26 cellular contexts compared by ENCODE assay signal in the genomic region with DNA sequence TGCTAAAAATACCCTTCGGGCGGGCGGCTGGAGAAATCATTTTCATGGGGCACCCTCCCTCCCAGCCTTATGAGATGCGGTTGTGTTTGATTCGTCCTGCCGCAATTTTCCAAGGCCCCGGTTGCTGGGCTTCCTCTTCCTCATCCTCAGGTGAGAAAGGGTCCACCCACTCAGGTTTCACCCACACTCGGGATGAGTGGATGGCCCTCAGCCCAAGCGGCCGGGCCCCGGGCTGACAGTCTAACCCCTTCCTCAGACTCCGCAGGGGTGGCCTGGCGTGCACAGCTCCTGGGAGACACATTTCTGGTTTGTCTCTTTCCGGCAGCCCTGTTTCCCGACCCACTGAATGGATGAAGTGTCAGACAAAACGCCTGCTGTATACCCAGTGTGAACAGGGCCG.
"Had no signal": no experiment of that assay in that cellular context is flagged by ENCODE, and none has a peak within 500 bp of the region (broad histone marks: within the 10 kb centered on the region; RNA-seq: fewer than 3 reads in every experiment).

No MANE protein-coding gene starts in this region.

- H3K4me1 ChIP-seq: stomach, thyroid gland, upper lobe of left lung, upper lobe of right lung had no signal

- H3K27me3 ChIP-seq: testis, thyroid gland, transverse colon, upper lobe of left lung, uterus, vagina had no signal

- H3K36me3 ChIP-seq: stomach, suprapubic skin, thoracic aorta, thyroid gland, tibial artery, tibial nerve, transverse colon, upper lobe of left lung, upper lobe of right lung, uterus, vagina had no signal

- H3K9me3 ChIP-seq: stomach, suprapubic skin, testis, thoracic aorta, thyroid gland, tibial artery, transverse colon, upper lobe of left lung, upper lobe of right lung, uterus, vagina had no signal

- H3K27ac ChIP-seq: stomach, suprapubic skin, testis, thoracic aorta, thyroid gland, tibial artery, tibial nerve, transverse colon, upper lobe of left lung, upper lobe of right lung, uterus, vagina had no signal

- H3K4me3 ChIP-seq: stomach, suprapubic skin, testis, thoracic aorta, thyroid gland, tibial artery, tibial nerve, transverse colon, upper lobe of left lung, upper lobe of right lung, uterus, vagina had no signal

- DNase-seq: stimulated activated CD4-positive, alpha-beta T cell treated with anti-CD3 and anti-CD28 coated beads, Interleukin-2, amount 100 ng/mL, for 48 hours; stimulated activated CD4-positive, alpha-beta T cell treated with anti-CD3 and anti-CD28 coated beads, Interleukin-4, amount 100 ng/mL, for 1 hour; stimulated activated CD4-positive, alpha-beta T cell treated with anti-CD3 and anti-CD28 coated beads, Interleukin-4, amount 100 ng/mL, for 24 hours; stimulated activated CD4-positive, alpha-beta T cell treated with anti-CD3 and anti-CD28 coated beads, Interleukin-4, amount 100 ng/mL, for 4 hours; stimulated activated CD8-positive, alpha-beta memory T cell treated with anti-CD3 and anti-CD28 coated beads, Interleukin-4, amount 100 ng/mL, for 48 hours; stimulated activated naive B cell treated with anti-CD40 and anti-IgM and Interleukin-4, amounts not matched to agents 10 μg/mL and 1 μg/mL and 100 μg/mL, for 72 hours; stimulated activated naive CD4-positive, alpha-beta T cell; stimulated activated naive CD4-positive, alpha-beta T cell treated with Interleukin-2 at 50 U/mL for 16 hours; stimulated activated naive CD8-positive, alpha-beta T cell treated with anti-CD3 and anti-CD28 coated beads, Interleukin-15, amount 100 ng/mL, for 72 hours; stimulated activated naive CD8-positive, alpha-beta T cell treated with anti-CD3 and anti-CD28 coated beads, Interleukin-15, Interleukin-2, amounts not matched to agents 100 U/mL and 50 U/mL, for 24 hours; stomach; substantia nigra; testis; thyroid gland; tibial artery; transverse colon; trophoblast cell; upper lobe of right lung; uterus had no signal

- ATAC-seq: stimulated activated effector memory CD8-positive, alpha-beta T cell treated with anti-CD3 and anti-CD28 coated beads, Interleukin-12 subunit alpha, Interleukin-12 subunit beta, amount 100 ng/mL, for 72 hours; stimulated activated memory B cell treated with anti-CD40 and anti-IgM and Interleukin-4, amounts not matched to agents 10 μg/mL and 1 μg/mL and 100 μg/mL, for 72 hours; stimulated activated naive B cell treated with anti-CD40 and anti-IgM and Interleukin-4, amounts not matched to agents 10 μg/mL and 1 μg/mL and 100 μg/mL, for 72 hours; stimulated activated naive CD8-positive, alpha-beta T cell treated with anti-CD3 and anti-CD28 coated beads, Interleukin-15, amount 100 ng/mL, for 72 hours; stimulated activated naive CD8-positive, alpha-beta T cell treated with anti-CD3 and anti-CD28 coated beads, Interleukin-15, Interleukin-2, amounts not matched to agents 100 U/mL and 50 U/mL, for 24 hours; upper lobe of right lung had no signal
